12 cellular contexts compared by ENCODE assay signal in genomic region chr17:4607773-4608187, GRCh38. TPM values are rescaled to one million over a fixed set of nuclear protein-coding genes. Genes with fewer than 3 reads are reported as not detected.
A peak's percentile ranks its signal among the peaks of the same experiment; 100 is the strongest.
DNase-seq lines count a peak whose midpoint lies in the region; ATAC-seq and TF ChIP-seq lines count a peak whose summit lies in the region.
"Had no signal": no experiment of that assay in that cellular context is flagged by ENCODE, and none has a peak within 500 bp of the region (broad histone marks: within the 10 kb centered on the region; RNA-seq: fewer than 3 reads in every experiment).

No MANE protein-coding gene starts in this region.

- no peaks in the 10 kb centered on the region for H3K9me3 ChIP-seq in A673 (ENCODE audit: low read depth, low read length, poor library complexity, severe bottlenecking)
- H3K9me3 ChIP-seq in naive thymus-derived CD4-positive, alpha-beta T cell (ENCODE audit: control insufficient read depth in 2 of 3, low read length in 3 of 3): no peaks in the 10 kb centered on the region
- H3K9me3 ChIP-seq: MG63 had no signal

- TF ChIP-seq CTCF in A673 (conservative IDR thresholded peaks at IDR 0.05; ENCODE audit: low read depth, low read length) (no peak), fibroblast of the aortic adventitia (IDR thresholded peaks at IDR 0.05; ENCODE audit: insufficient read depth, low read length) (no peak)

- H3K9me3 Mint-ChIP-seq in naive thymus-derived CD4-positive, alpha-beta T cell: no peaks in the 10 kb centered on the region
- H3K9me3 Mint-ChIP-seq: activated CD4-positive, alpha-beta memory T cell treated with anti-CD3 and anti-CD28 coated beads, Interleukin-2, amount 10 ng/mL, durations not matched to agents 7 days and 5 days had no signal

- H3K4me3 Mint-ChIP-seq in naive thymus-derived CD4-positive, alpha-beta T cell: no peak overlapping the region
- H3K4me3 Mint-ChIP-seq: activated CD4-positive, alpha-beta memory T cell treated with anti-CD3 and anti-CD28 coated beads, Interleukin-2, amount 10 ng/mL, durations not matched to agents 7 days and 5 days had no signal

- H3K36me3 ChIP-seq in A673 (ENCODE audit: insufficient read depth, low read length, poor library complexity, severe bottlenecking): no peaks in the 10 kb centered on the region
- H3K36me3 ChIP-seq in naive thymus-derived CD4-positive, alpha-beta T cell (ENCODE audit: control insufficient read depth in 2 of 3, insufficient read depth in 3 of 3, low read length in 3 of 3): no peaks in the 10 kb centered on the region
- H3K36me3 ChIP-seq: MG63 had no signal

- H3K4me3 ChIP-seq in A673 (ENCODE audit: low read depth, low read length, poor library complexity, severe bottlenecking): no peak overlapping the region
- no peak overlapping the region for H3K4me3 ChIP-seq in fibroblast of the aortic adventitia (ENCODE audit: low read depth, low read length)
- H3K4me3 ChIP-seq in naive thymus-derived CD4-positive, alpha-beta T cell (ENCODE audit: low read length): no peak overlapping the region
- H3K4me3 ChIP-seq: MG63 had no signal

- POLR2A ChIA-PET in A673 (lab: Charles Lee; ENCODE audit: low non-redundant PET): no interaction called here
- POLR2A ChIA-PET in naive thymus-derived CD4-positive, alpha-beta T cell (lab: Charles Lee): interaction anchor here (0.6 kb wide), 1 partner anchor 25 kb away, joined by 3 read pairs; no protein-coding TSS in a partner anchor

- peaks cover 0 to 6% (median 0%) of the 10 kb centered on the region in 7 donors for H3K4me1 Mint-ChIP-seq in naive thymus-derived CD4-positive, alpha-beta T cell

- BruUV-seq in A673 (replicated peaks; lab: Mats Ljungman, UMichigan): no TSS peak

- peaks cover 17% of the 10 kb centered on the region for H3K4me1 ChIP-seq in A673 (ENCODE audit: insufficient read depth, low read length, poor library complexity, severe bottlenecking)
- no peaks in the 10 kb centered on the region for H3K4me1 ChIP-seq in naive thymus-derived CD4-positive, alpha-beta T cell (ENCODE audit: control insufficient read depth in 2 of 2, insufficient read depth in 2 of 2, low read length in 2 of 2)

- peak; percentile 26 for ATAC-seq in naive thymus-derived CD4-positive, alpha-beta T cell
- ATAC-seq in GM18909 (IDR thresholded peaks at IDR 0.05; ENCODE audit: poor library complexity, unreplicated experiment) (no peak), GM18502 (IDR thresholded peaks at IDR 0.05; ENCODE audit: poor library complexity, unreplicated experiment) (no peak)

- CTCF ChIA-PET in A673 (lab: Charles Lee): no interaction called here
- CTCF ChIA-PET in naive thymus-derived CD4-positive, alpha-beta T cell (lab: Charles Lee): no interaction called here

- intact Hi-C loops in A673 (cut with micrococcal nuclease; ENCODE audit: unreplicated experiment): no loop called here
- intact Hi-C loops in naive thymus-derived CD4-positive, alpha-beta T cell (cut with micrococcal nuclease): no loop called here

- H3K27ac Mint-ChIP-seq in naive thymus-derived CD4-positive, alpha-beta T cell: peak overlapping the region in 1 of 9 donors; percentile 68
- H3K27ac Mint-ChIP-seq: activated CD4-positive, alpha-beta memory T cell treated with anti-CD3 and anti-CD28 coated beads, Interleukin-2, amount 10 ng/mL, durations not matched to agents 7 days and 5 days had no signal

- DNase-seq in A673 (ENCODE audit: low spot score) (peak; percentile 34), NOMO-1 treated with dmso at 0.1 percent for 144 hours (lab: John Stamatoyannopoulos, UW; ENCODE audit: unreplicated experiment) (peak; percentile 23), fibroblast of the aortic adventitia (ENCODE audit: low read depth) (peak; percentile 78), NCI-H1092 treated with DMSO at 0.1 percent for 48 hours (lab: John Stamatoyannopoulos, UW) (no peak), activated T-cell treated with anti-CD3 and anti-CD28 coated beads for 4 hours (no peak)
- DNase-seq in naive thymus-derived CD4-positive, alpha-beta T cell: no peak
- DNase-seq: activated CD4-positive, alpha-beta memory T cell treated with anti-CD3 and anti-CD28 coated beads, Interleukin-2, amount 10 ng/mL, durations not matched to agents 7 days and 5 days; MG63; stimulated activated CD8-positive, alpha-beta memory T cell treated with anti-CD3 and anti-CD28 coated beads, Interleukin-4, amount 100 ng/mL, for 48 hours had no signal

- no peaks in the 10 kb centered on the region for H3K27me3 ChIP-seq in A673 (replicated peaks; ENCODE audit: insufficient read depth, low read depth, low read length, poor library complexity)
- H3K27me3 ChIP-seq in naive thymus-derived CD4-positive, alpha-beta T cell (ENCODE audit: control insufficient read depth in 2 of 2, insufficient read depth in 2 of 2, low read length in 2 of 2): no peaks in the 10 kb centered on the region
- H3K27me3 ChIP-seq: MG63 had no signal

- H3K27ac ChIP-seq in A673 (ENCODE audit: low read depth, low read length, poor library complexity, severe bottlenecking): no peak overlapping the region
- H3K27ac ChIP-seq in naive thymus-derived CD4-positive, alpha-beta T cell (ENCODE audit: low read depth, low read length): no peak overlapping the region

- H3K27me3 Mint-ChIP-seq in naive thymus-derived CD4-positive, alpha-beta T cell: peaks cover 7 to 29% (median 19%) of the 10 kb centered on the region in 5 donors

- no peaks in the 10 kb centered on the region for H3K36me3 Mint-ChIP-seq in naive thymus-derived CD4-positive, alpha-beta T cell

RNA-seq across cellular contexts. Expression of gene SMTNL2, which starts 23.5 kb away (rescaled TPM):
- total RNA-seq in A673 (2021): not detected in 2 replicates
- 0.16 TPM in 1 of 2 replicates, not detected in the other for total RNA-seq in fibroblast of the aortic adventitia (ENCODE audit: low replicate concordance)
- not detected for total RNA-seq in naive thymus-derived CD4-positive, alpha-beta T cell
- polyA plus RNA-seq in naive thymus-derived CD4-positive, alpha-beta T cell: not detected
- total RNA-seq: activated CD4-positive, alpha-beta memory T cell treated with anti-CD3 and anti-CD28 coated beads, Interleukin-2, amount 10 ng/mL, durations not matched to agents 7 days and 5 days had no signal

RNA-seq across cellular contexts. Expression of gene ALOX15, which starts 33.7 kb away (rescaled TPM):
- total RNA-seq in A673 (2021) (0.13 TPM in 1 of 2 replicates, not detected in the other), fibroblast of the aortic adventitia (ENCODE audit: low replicate concordance) (0.98 TPM in 1 of 2 replicates, not detected in the other)
- total RNA-seq in naive thymus-derived CD4-positive, alpha-beta T cell: under 1 TPM in 3 of 5 experiments, not detected in 2; 0.44 to 0.60 (median 0.50) TPM
- polyA plus RNA-seq in naive thymus-derived CD4-positive, alpha-beta T cell: not detected
- total RNA-seq: activated CD4-positive, alpha-beta memory T cell treated with anti-CD3 and anti-CD28 coated beads, Interleukin-2, amount 10 ng/mL, durations not matched to agents 7 days and 5 days had no signal
- polyA plus RNA-seq: AG04450 had no signal

RNA-seq across cellular contexts. Expression of gene GGT6, which starts 47.4 kb away (rescaled TPM):
- not detected in 2 replicates for total RNA-seq in A673 (2021)
- total RNA-seq in fibroblast of the aortic adventitia (ENCODE audit: low replicate concordance): not detected in 2 replicates
- total RNA-seq in naive thymus-derived CD4-positive, alpha-beta T cell: not detected
- not detected for polyA plus RNA-seq in naive thymus-derived CD4-positive, alpha-beta T cell
- total RNA-seq: activated CD4-positive, alpha-beta memory T cell treated with anti-CD3 and anti-CD28 coated beads, Interleukin-2, amount 10 ng/mL, durations not matched to agents 7 days and 5 days had no signal
- polyA plus RNA-seq: AG04450 had no signal

RNA-seq across cellular contexts. Expression of gene MYBBP1A, which starts 52.6 kb away (rescaled TPM):
- total RNA-seq in A673 (2021) (163 and 177 TPM in 2 replicates), fibroblast of the aortic adventitia (ENCODE audit: low replicate concordance) (51.0 and 55.8 TPM in 2 replicates)
- total RNA-seq in naive thymus-derived CD4-positive, alpha-beta T cell: 10 to 100 TPM; 59.8 to 81.8 (median 77.9) TPM
- 10 to 100 TPM; 21.0 to 42.8 TPM for polyA plus RNA-seq in naive thymus-derived CD4-positive, alpha-beta T cell

Comparison
In these comparisons a context has a peak if more than half of its experiments do, and no peak if none do; other contexts are left out.
1. DNase-seq: peak in A673 (single experiment), NOMO-1 treated with dmso at 0.1 percent for 144 hours (single experiment) and fibroblast of the aortic adventitia (single experiment); none in naive thymus-derived CD4-positive, alpha-beta T cell (0 of 9), NCI-H1092 treated with DMSO at 0.1 percent for 48 hours (single experiment) and activated T-cell treated with anti-CD3 and anti-CD28 coated beads for 4 hours (single experiment).